In genomic region chr2:26941486-26941885, GRCh38 we compare ENCODE assay signal across 16 cellular contexts.
"Had no signal": no experiment of that assay in that cellular context is flagged by ENCODE, and none has a peak within 500 bp of the region (broad histone marks: within the 10 kb centered on the region; RNA-seq: fewer than 3 reads in every experiment).

No MANE protein-coding gene starts in this region.

- H3K9me3 ChIP-seq: mucosa of descending colon, neutrophil, stomach, thoracic aorta had no signal

- H3K27ac ChIP-seq: cardiac muscle cell, neutrophil, stomach, thoracic aorta had no signal

- ATAC-seq: left colon; mucosa of descending colon; naive thymus-derived CD8-positive, alpha-beta T cell had no signal

- H3K4me3 ChIP-seq: cardiac muscle cell, mucosa of descending colon, stomach, thoracic aorta had no signal

- H3K36me3 ChIP-seq: cardiac muscle cell, neutrophil, stomach, thoracic aorta had no signal

- H3K4me1 ChIP-seq: stomach had no signal

- DNase-seq: activated CD4-positive, alpha-beta T cell treated with anti-CD3 and anti-CD28 coated beads, Interleukin-2, amount 50 U/mL, for 1 hour; activated gamma-delta T cell; activated naive CD8-positive, alpha-beta T cell treated with anti-CD3 and anti-CD28 coated beads, Interleukin-2, amount 10 ng/mL, durations not matched to agents 7 days and 5 days; activated T-cell treated with anti-CD3 and anti-CD28 coated beads, Interleukin-2, amount 50 U/mL, for 24 hours; aorta; cortex of kidney; effector CD8-positive, alpha-beta T cell; left colon; mucosa of descending colon; naive thymus-derived CD8-positive, alpha-beta T cell; stimulated activated CD4-positive, alpha-beta T cell treated with anti-CD3 and anti-CD28 coated beads, Interleukin-15, amount 100 ng/mL, for 24 hours; stimulated activated CD4-positive, alpha-beta T cell treated with anti-CD3 and anti-CD28 coated beads, Interleukin-4, amount 100 ng/mL, for 24 hours; stomach had no signal
